Comparison of ENCODE assay signal across 8 cellular contexts in the genomic region with DNA sequence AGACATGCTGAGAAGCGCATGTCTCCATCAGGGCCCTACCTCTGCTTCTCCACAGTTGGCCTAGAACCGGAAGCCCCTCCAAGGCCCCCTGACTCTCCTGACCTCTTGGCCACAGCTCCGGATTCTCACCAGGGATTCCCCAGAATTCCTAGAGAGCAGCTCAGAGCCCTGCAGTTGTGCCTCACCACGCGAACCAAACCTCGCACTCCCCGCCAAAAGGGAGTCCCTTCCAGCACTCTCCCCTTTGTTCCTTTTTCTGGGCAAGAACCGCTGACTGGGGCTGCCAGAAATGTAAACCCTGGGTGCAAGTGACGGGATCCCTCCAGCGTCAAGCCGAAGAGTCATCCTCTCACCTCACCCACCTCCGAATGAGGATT. TPM values are rescaled to one million over a fixed set of nuclear protein-coding genes. Genes with fewer than 3 reads are reported as not detected.
DNase-seq lines count a peak whose midpoint lies in the region; ATAC-seq and TF ChIP-seq lines count a peak whose summit lies in the region.

No MANE protein-coding gene starts in this region.

- H3K27me3 ChIP-seq in colonic mucosa: peaks cover 17% of the 10 kb centered on the region
- H3K27me3 ChIP-seq in muscle layer of colon (ENCODE audit: control insufficient read depth in 1 of 2, insufficient read depth in 2 of 2, low read length in 2 of 2): no peaks in the 10 kb centered on the region

- no peak for TF ChIP-seq CTCF in 22Rv1 (IDR thresholded peaks at IDR 0.05)
- no peak for TF ChIP-seq CTCF in HFF-Myc (IDR thresholded peaks at IDR 0.05; ENCODE audit: low read depth, low read length, missing control alignments)
- TF ChIP-seq CTCF in colonic mucosa (IDR thresholded peaks at IDR 0.05): no peak

- no peak overlapping the region for H3K9ac ChIP-seq in colonic mucosa (ENCODE audit: low read depth in 2 of 2, low read length in 2 of 2)
- peak overlapping the region; percentile 57 for H3K9ac ChIP-seq in muscle layer of colon (ENCODE audit: low read length)

- no peaks in the 10 kb centered on the region for H3K9me3 ChIP-seq in colonic mucosa
- H3K9me3 ChIP-seq in muscle layer of colon (ENCODE audit: low read length): no peaks in the 10 kb centered on the region

- no peaks in the 10 kb centered on the region for H3K4me1 ChIP-seq in colonic mucosa
- peaks cover 31% of the 10 kb centered on the region for H3K4me1 ChIP-seq in muscle layer of colon (ENCODE audit: insufficient read depth, low read length)

- no peak for ATAC-seq in GM18873 (IDR thresholded peaks at IDR 0.05; ENCODE audit: low FRiP score, unreplicated experiment)

- DNase-seq in HFF-Myc (ENCODE audit: extremely low read depth, low read depth) (no peak), colonic mucosa (no peak), NCI-H146 (lab: John Stamatoyannopoulos, UW) (no peak), COR-L47 (lab: John Stamatoyannopoulos, UW) (no peak)
- DNase-seq in central memory CD4-positive, alpha-beta T cell: no peak

- H3K4me3 ChIP-seq in HFF-Myc (replicated peaks; ENCODE audit: low read depth, low read length): peak overlapping the region; percentile 54
- peak overlapping the region; percentile 30 for H3K4me3 ChIP-seq in colonic mucosa
- H3K4me3 ChIP-seq in muscle layer of colon (ENCODE audit: low read depth in 1 of 2, low read length in 2 of 2): peak overlapping the region; percentile 66 to 70

- H3K27ac ChIP-seq in 22Rv1: peak overlapping the region; percentile 95
- no peak overlapping the region for H3K27ac ChIP-seq in colonic mucosa
- peak overlapping the region; percentile 83 for H3K27ac ChIP-seq in muscle layer of colon (ENCODE audit: low read depth, low read length)

- H3K36me3 ChIP-seq in colonic mucosa (no peaks in the 10 kb centered on the region), muscle layer of colon (ENCODE audit: insufficient read depth, low read length) (no peaks in the 10 kb centered on the region)

- intact Hi-C loops in colonic mucosa (cut with DNase I): no loop called here

RNA-seq across cellular contexts. Expression of gene AFF3, which starts 36.7 kb away (rescaled TPM):
- 1 to 10 TPM in 1 of 2 donors, under 1 TPM in 1; 0.86 to 2.6 TPM for total RNA-seq in colonic mucosa
